In genomic region chr7:45661302-45661995, GRCh38 we compare ENCODE assay signal across 21 cellular contexts.
DNase-seq lines count a peak whose midpoint lies in the region; ATAC-seq and TF ChIP-seq lines count a peak whose summit lies in the region.
"Had no signal": no experiment of that assay in that cellular context is flagged by ENCODE, and none has a peak within 500 bp of the region (broad histone marks: within the 10 kb centered on the region; RNA-seq: fewer than 3 reads in every experiment).

No MANE protein-coding gene starts in this region.

- DNase-seq in activated CD8-positive, alpha-beta memory T cell treated with anti-CD3 and anti-CD28 coated beads, Interleukin-2, amount 10 ng/mL, durations not matched to agents 7 days and 5 days = peak; percentile 38
- no peak for DNase-seq in activated CD8-positive, alpha-beta memory T cell treated with anti-CD3 and anti-CD28 coated beads for 24 hours
- DNase-seq in cerebellar cortex (ENCODE audit: low spot score) = peak; percentile 30
- peak; percentile 16 for DNase-seq in left lobe of liver (ENCODE audit: low spot score)
- DNase-seq in testis = peak; percentile 6
- DNase-seq in stimulated activated CD4-positive, alpha-beta T cell treated with anti-CD3 and anti-CD28 coated beads, Interleukin-12 subunit alpha, Interleukin-12 subunit beta, amount 100 ng/mL, for 4 hours = no peak
- no peak for DNase-seq in activated T-cell treated with anti-CD3 and anti-CD28 coated beads, Interleukin-2, amount 50 U/mL, for 1 hour
- DNase-seq: BE2C; CD4-positive, CD25-positive, alpha-beta regulatory T cell; COR-L47; DMS153; GDM1; H7; NCI-H1105 treated with DMSO at 0.1 percent for 48 hours; NCI-H1694 treated with DMSO at 0.1 percent for 48 hours; NCI-H510A treated with DMSO at 0.1 percent for 48 hours; NCI-H774; OCI-M1; SHP77 had no signal

- H3K27ac Mint-ChIP-seq in activated CD8-positive, alpha-beta memory T cell treated with anti-CD3 and anti-CD28 coated beads, Interleukin-2, amount 10 ng/mL, durations not matched to agents 7 days and 5 days = no peak overlapping the region

- intact Hi-C loops in testis (cut with DNase I; ENCODE audit: low total_unique reads) = no loop called here

- H3K27ac ChIP-seq in testis = no peak overlapping the region

- no peaks in the 10 kb centered on the region for H3K9me3 Mint-ChIP-seq in activated CD8-positive, alpha-beta memory T cell treated with anti-CD3 and anti-CD28 coated beads, Interleukin-2, amount 10 ng/mL, durations not matched to agents 7 days and 5 days (ENCODE audit: low read depth)

- TF ChIP-seq POLR2A in testis (IDR thresholded peaks at IDR 0.05) = no peak

- no peaks in the 10 kb centered on the region for H3K27me3 Mint-ChIP-seq in activated CD8-positive, alpha-beta memory T cell treated with anti-CD3 and anti-CD28 coated beads, Interleukin-2, amount 10 ng/mL, durations not matched to agents 7 days and 5 days
- H3K27me3 Mint-ChIP-seq: CD4-positive, CD25-positive, alpha-beta regulatory T cell had no signal

- no peaks in the 10 kb centered on the region for H3K36me3 ChIP-seq in testis (ENCODE audit: low read depth, missing control alignments)
- H3K36me3 ChIP-seq: BE2C had no signal

- ATAC-seq in activated CD8-positive, alpha-beta memory T cell treated with anti-CD3 and anti-CD28 coated beads, Interleukin-2, amount 10 ng/mL, durations not matched to agents 7 days and 5 days = no peak
- ATAC-seq in left lobe of liver (no peak), GM21529 (IDR thresholded peaks at IDR 0.05; ENCODE audit: unreplicated experiment) (no peak)
- ATAC-seq: K562 had no signal

- H3K4me1 Mint-ChIP-seq in activated CD8-positive, alpha-beta memory T cell treated with anti-CD3 and anti-CD28 coated beads, Interleukin-2, amount 10 ng/mL, durations not matched to agents 7 days and 5 days = no peaks in the 10 kb centered on the region

- H3K4me3 ChIP-seq in testis = no peak overlapping the region
- H3K4me3 ChIP-seq: K562 had no signal

- CTCF ChIA-PET in activated CD8-positive, alpha-beta memory T cell treated with anti-CD3 and anti-CD28 coated beads, Interleukin-2, amount 10 ng/mL, durations not matched to agents 7 days and 5 days (lab: Charles Lee) = no interaction called here

- H3K36me3 Mint-ChIP-seq in activated CD8-positive, alpha-beta memory T cell treated with anti-CD3 and anti-CD28 coated beads, Interleukin-2, amount 10 ng/mL, durations not matched to agents 7 days and 5 days = no peaks in the 10 kb centered on the region
- H3K36me3 Mint-ChIP-seq: CD4-positive, CD25-positive, alpha-beta regulatory T cell had no signal

- WGBS in testis, 2 donors = 88 to 89% methylated on average over 14 to 16 of the region's 16 CpGs

- no peak overlapping the region for H3K4me3 Mint-ChIP-seq in activated CD8-positive, alpha-beta memory T cell treated with anti-CD3 and anti-CD28 coated beads, Interleukin-2, amount 10 ng/mL, durations not matched to agents 7 days and 5 days
- H3K4me3 Mint-ChIP-seq: CD4-positive, CD25-positive, alpha-beta regulatory T cell had no signal

- H3K27me3 ChIP-seq in testis = no peaks in the 10 kb centered on the region
- H3K27me3 ChIP-seq: BE2C had no signal

- no peaks in the 10 kb centered on the region for H3K9me3 ChIP-seq in testis
- H3K9me3 ChIP-seq: BE2C had no signal

- no peaks in the 10 kb centered on the region for H3K4me1 ChIP-seq in testis
- H3K4me1 ChIP-seq: BE2C had no signal

- TF ChIP-seq CTCF in testis (IDR thresholded peaks at IDR 0.05) = no peak

Comparison
In these comparisons a context has a peak if more than half of its experiments do, and no peak if none do; other contexts are left out.
1. DNase-seq: peak in activated CD8-positive, alpha-beta memory T cell treated with anti-CD3 and anti-CD28 coated beads, Interleukin-2, amount 10 ng/mL, durations not matched to agents 7 days and 5 days (single experiment), cerebellar cortex (single experiment), left lobe of liver (single experiment) and testis (single experiment); none in activated CD8-positive, alpha-beta memory T cell treated with anti-CD3 and anti-CD28 coated beads for 24 hours (single experiment), stimulated activated CD4-positive, alpha-beta T cell treated with anti-CD3 and anti-CD28 coated beads, Interleukin-12 subunit alpha, Interleukin-12 subunit beta, amount 100 ng/mL, for 4 hours (single experiment) and activated T-cell treated with anti-CD3 and anti-CD28 coated beads, Interleukin-2, amount 50 U/mL, for 1 hour (single experiment).